Comparison of ENCODE assay signal across 15 cellular contexts in genomic region chr17:73874008-73874407, GRCh38.
DNase-seq lines count a peak whose midpoint lies in the region; ATAC-seq, FAIRE-seq and TF ChIP-seq lines count a peak whose summit lies in the region.
"Had no signal": no experiment of that assay in that cellular context is flagged by ENCODE, and none has a peak within 500 bp of the region (broad histone marks: within the 10 kb centered on the region; RNA-seq: fewer than 3 reads in every experiment).

No MANE protein-coding gene starts in this region.

- intact Hi-C loops in posterior vena cava (cut with DNase I), result no loop called here

- H3K27ac ChIP-seq in coronary artery, result no peak overlapping the region
- H3K27ac ChIP-seq: PC-9, stomach had no signal

- peak; percentile 62 for DNase-seq in GM12865 (ENCODE audit: low read depth)
- peak; percentile 23 for DNase-seq in GM19240 (ENCODE audit: insufficient read length, low spot score)
- DNase-seq in frontal cortex (ENCODE audit: low spot score in 2 of 2), result no peak
- DNase-seq in coronary artery (ENCODE audit: low spot score), result no peak
- no peak for DNase-seq in posterior vena cava (ENCODE audit: low spot score)
- DNase-seq: BE2C; effector CD4-positive, alpha-beta T cell; NCI-H1048; NCI-H345; PC-9; stimulated activated CD4-positive, alpha-beta T cell treated with anti-CD3 and anti-CD28 coated beads, Interleukin-4, amount 100 ng/mL, for 24 hours; stomach had no signal

- ATAC-seq in HG02973 (IDR thresholded peaks at IDR 0.05; ENCODE audit: unreplicated experiment) (peak; percentile 75), esophagus mucosa (peak; percentile 93), GM21528 (IDR thresholded peaks at IDR 0.05; ENCODE audit: low FRiP score, unreplicated experiment) (no peak)

- no peak overlapping the region for H3K4me3 ChIP-seq in GM12865 (ENCODE audit: low read depth, low read length)
- no peak overlapping the region for H3K4me3 ChIP-seq in coronary artery
- H3K4me3 ChIP-seq: PC-9, stomach had no signal

- FAIRE-seq in frontal cortex (lab: Jason Lieb, UNC), result no peak

- TF ChIP-seq CTCF in GM12865 (IDR thresholded peaks at IDR 0.05; ENCODE audit: insufficient read depth, low read depth, low read length, missing control alignments), result no peak
- no peak for TF ChIP-seq CTCF in coronary artery (IDR thresholded peaks at IDR 0.05)

Comparison
In these comparisons a context has a peak if more than half of its experiments do, and no peak if none do; other contexts are left out.
1. DNase-seq: peak in GM12865 (single experiment) and GM19240 (single experiment); none in frontal cortex (0 of 2), coronary artery (single experiment) and posterior vena cava (single experiment).